In genomic region chr1:29836626-29837305, GRCh38 we compare ENCODE assay signal across 21 cellular contexts.
"Had no signal": no experiment of that assay in that cellular context is flagged by ENCODE, and none has a peak within 500 bp of the region (broad histone marks: within the 10 kb centered on the region; RNA-seq: fewer than 3 reads in every experiment).

No MANE protein-coding gene starts in this region.

- ATAC-seq: activated CD4-positive, alpha-beta T cell treated with anti-CD3 and anti-CD28 coated beads for 36 hours; gastrocnemius medialis; mucosa of descending colon had no signal

- H3K4me3 ChIP-seq: ascending aorta, gastrocnemius medialis, left ventricle myocardium inferior, mucosa of descending colon, tibial nerve, uterus had no signal

- H3K4me1 ChIP-seq: ascending aorta, gastrocnemius medialis, left ventricle myocardium inferior, parathyroid adenoma, tibial nerve, uterus had no signal

- DNase-seq: activated CD4-positive, alpha-beta T cell treated with anti-CD3 and anti-CD28 coated beads for 36 hours; activated CD4-positive, alpha-beta T cell treated with anti-CD3 and anti-CD28 coated beads, Interleukin-2, amount 50 U/mL, for 48 hours; activated gamma-delta T cell; activated T-cell treated with anti-CD3 and anti-CD28 coated beads, Interleukin-2, amount 50 U/mL, for 48 hours; cortex of kidney; gastrocnemius medialis; left ventricle myocardium inferior; mucosa of descending colon; naive B cell; stimulated activated CD4-positive, alpha-beta T cell treated with anti-CD3 and anti-CD28 coated beads, Interleukin-12 subunit alpha, Interleukin-12 subunit beta, amount 100 ng/mL, for 4 hours; stimulated activated CD4-positive, alpha-beta T cell treated with anti-CD3 and anti-CD28 coated beads, Interleukin-1b, Interleukin-23, amount 100 ng/mL, for 48 hours; uterus had no signal

- H3K4me3 Mint-ChIP-seq: activated CD4-positive, alpha-beta T cell treated with anti-CD3 and anti-CD28 coated beads for 36 hours; activated naive CD4-positive, alpha-beta T cell treated with anti-CD3 and anti-CD28 coated beads, Interleukin-2, amount 50 U/mL, for 24 hours; central memory CD8-positive, alpha-beta T cell; memory B cell; naive B cell; stimulated activated naive CD8-positive, alpha-beta T cell treated with anti-CD3 and anti-CD28 coated beads, Interleukin-15, Interleukin-2, amounts not matched to agents 100 ng/mL and 50 ng/mL, for 24 hours; WTC11 had no signal

- H3K36me3 Mint-ChIP-seq: activated naive CD4-positive, alpha-beta T cell treated with anti-CD3 and anti-CD28 coated beads, Interleukin-2, amount 50 U/mL, for 24 hours; memory B cell; naive B cell had no signal

- H3K9me3 Mint-ChIP-seq: central memory CD8-positive, alpha-beta T cell had no signal

- H3K27me3 ChIP-seq: ascending aorta, neutrophil, tibial nerve, uterus had no signal

- H3K4me1 Mint-ChIP-seq: activated CD4-positive, alpha-beta T cell treated with anti-CD3 and anti-CD28 coated beads for 36 hours; activated naive CD4-positive, alpha-beta T cell treated with anti-CD3 and anti-CD28 coated beads, Interleukin-2, amount 50 U/mL, for 24 hours; central memory CD8-positive, alpha-beta T cell; memory B cell had no signal

- H3K36me3 ChIP-seq: ascending aorta, gastrocnemius medialis, left ventricle myocardium inferior, neutrophil, tibial nerve, uterus had no signal

- H3K27ac Mint-ChIP-seq: activated CD4-positive, alpha-beta T cell treated with anti-CD3 and anti-CD28 coated beads for 36 hours; activated naive CD4-positive, alpha-beta T cell treated with anti-CD3 and anti-CD28 coated beads, Interleukin-2, amount 50 U/mL, for 24 hours; memory B cell; naive B cell; stimulated activated naive CD8-positive, alpha-beta T cell treated with anti-CD3 and anti-CD28 coated beads, Interleukin-15, Interleukin-2, amounts not matched to agents 100 ng/mL and 50 ng/mL, for 24 hours; WTC11 had no signal

- H3K9me3 ChIP-seq: ascending aorta, gastrocnemius medialis, neutrophil, uterus had no signal

- H3K27ac ChIP-seq: ascending aorta, gastrocnemius medialis, left ventricle myocardium inferior, neutrophil, parathyroid adenoma, tibial nerve, uterus had no signal
